In the genomic region with DNA sequence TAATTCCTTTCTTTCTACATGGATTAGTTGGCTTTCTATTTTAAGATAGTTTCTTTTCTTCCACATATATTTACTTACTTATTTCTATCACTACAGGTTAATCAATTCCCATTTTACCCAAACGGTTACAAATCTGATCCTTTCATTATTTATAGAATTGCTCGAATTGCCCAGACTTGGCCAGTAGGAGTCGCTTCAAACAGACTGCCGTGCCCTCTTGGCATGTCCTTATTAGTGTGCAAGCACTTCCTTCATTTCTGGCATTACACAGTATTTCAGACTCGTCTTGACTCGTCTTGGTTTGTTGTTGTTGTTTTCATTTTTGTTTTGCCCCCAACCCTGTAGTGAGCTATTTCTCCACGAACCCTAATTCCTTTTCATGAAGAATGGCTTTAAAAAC, we compare ENCODE assay signal across 12 cellular contexts.
DNase-seq lines count a peak whose midpoint lies in the region; ATAC-seq and TF ChIP-seq lines count a peak whose summit lies in the region.
"Had no signal": no experiment of that assay in that cellular context is flagged by ENCODE, and none has a peak within 500 bp of the region (broad histone marks: within the 10 kb centered on the region; RNA-seq: fewer than 3 reads in every experiment).

No MANE protein-coding gene starts in this region.

- TF ChIP-seq EP300 in upper lobe of left lung (IDR thresholded peaks at IDR 0.05) = no peak

- H3K79me2 ChIP-seq in mesendoderm (ENCODE audit: control insufficient read depth, insufficient read depth, low read length) = no peaks in the 10 kb centered on the region

- no peaks in the 10 kb centered on the region for H3K4me1 ChIP-seq in mesendoderm (ENCODE audit: control insufficient read depth, low read depth, low read length)
- H3K4me1 ChIP-seq in upper lobe of left lung = no peaks in the 10 kb centered on the region

- no peak overlapping the region for H3K56ac ChIP-seq in mesendoderm (ENCODE audit: low read length)

- H3K27ac ChIP-seq in mesendoderm (ENCODE audit: low read depth, low read length) = no peak overlapping the region
- no peak overlapping the region for H3K27ac ChIP-seq in upper lobe of left lung
- H3K27ac ChIP-seq: coronary artery, thoracic aorta had no signal

- peaks cover 5% of the 10 kb centered on the region for H3K4me1 Mint-ChIP-seq in WTC11

- no peaks in the 10 kb centered on the region for H3K79me1 ChIP-seq in mesendoderm (ENCODE audit: low read length)

- H3K9me3 ChIP-seq in upper lobe of left lung = no peaks in the 10 kb centered on the region
- H3K9me3 ChIP-seq: thoracic aorta had no signal

- no peak overlapping the region for H3K4ac ChIP-seq in mesendoderm (ENCODE audit: low read depth, low read length)

- H3K27ac Mint-ChIP-seq in WTC11 = no peak overlapping the region

- H3K4me3 Mint-ChIP-seq in WTC11 = no peak overlapping the region
- H3K4me3 Mint-ChIP-seq: naive B cell had no signal

- H4K8ac ChIP-seq in mesendoderm (ENCODE audit: low read depth, low read length) = no peak overlapping the region

- no peaks in the 10 kb centered on the region for H3K36me3 ChIP-seq in mesendoderm (ENCODE audit: control insufficient read depth, insufficient read depth, low read length)
- H3K36me3 ChIP-seq in upper lobe of left lung = no peaks in the 10 kb centered on the region
- H3K36me3 ChIP-seq: thoracic aorta had no signal

- H3K27me3 ChIP-seq in mesendoderm (ENCODE audit: insufficient read depth, low read length, poor library complexity) (no peaks in the 10 kb centered on the region), upper lobe of left lung (no peaks in the 10 kb centered on the region)

- no peaks in the 10 kb centered on the region for H3K27me3 Mint-ChIP-seq in WTC11 (ENCODE audit: low read depth)
- H3K27me3 Mint-ChIP-seq: naive B cell had no signal

- DNase-seq in DMS 273 (lab: John Stamatoyannopoulos, UW; ENCODE audit: unreplicated experiment) (peak; percentile 22), DMS 273 treated with DMSO at 0.1 percent for 48 hours (lab: John Stamatoyannopoulos, UW) (no peak), LNCaP clone FGC (ENCODE audit: low read depth) (peak; percentile 22), WTC11 (ENCODE audit: low spot score) (peak; percentile 23), mesendoderm (peak; percentile 23), upper lobe of left lung (no peak)
- DNase-seq: hypothalamus, naive B cell had no signal

- no peaks in the 10 kb centered on the region; the same call in 1 of the 2 replicates for H3K9me3 Mint-ChIP-seq in WTC11

- TF ChIP-seq POLR2A in upper lobe of left lung (IDR thresholded peaks at IDR 0.05) = no peak

- no peak overlapping the region for H2BK15ac ChIP-seq in mesendoderm (replicated peaks; ENCODE audit: low read depth)

- H4K5ac ChIP-seq in mesendoderm (ENCODE audit: low read length) = no peak overlapping the region

- 100% methylated on average over 1 of the region's 7 CpGs for WGBS in mesendoderm (ENCODE audit: extremely low coverage, insufficient coverage, low lambda C conversion rate)
- WGBS in upper lobe of left lung, 2 donors = 78 to 90% methylated on average over 7 of the region's 7 CpGs

- POLR2A ChIA-PET in WTC11 (lab: Charles Lee) = no interaction called here

- peak; percentile 74 for ATAC-seq in WTC11
- no peak for ATAC-seq in GM21526 (IDR thresholded peaks at IDR 0.05; ENCODE audit: low FRiP score, unreplicated experiment)
- ATAC-seq in HG03439 (IDR thresholded peaks at IDR 0.05; ENCODE audit: unreplicated experiment) = no peak
- no peak for ATAC-seq in upper lobe of left lung (ENCODE audit: low FRiP score in 2 of 2)

- no peak overlapping the region for H3K23ac ChIP-seq in mesendoderm (ENCODE audit: low read length)

- H3K36me3 Mint-ChIP-seq in WTC11 = no peaks in the 10 kb centered on the region

- H2BK5ac ChIP-seq in mesendoderm (ENCODE audit: low read length) = no peak overlapping the region

- H3K4me3 ChIP-seq in LNCaP clone FGC (ENCODE audit: low read depth, low read length) (no peak overlapping the region), mesendoderm (ENCODE audit: low read length) (no peak overlapping the region), upper lobe of left lung (no peak overlapping the region)
- H3K4me3 ChIP-seq: coronary artery, thoracic aorta had no signal

- TF ChIP-seq CTCF in LNCaP clone FGC (IDR thresholded peaks at IDR 0.05; ENCODE audit: control insufficient read depth, extremely low read depth, insufficient read depth) (peak; percentile 50), WTC11 (IDR thresholded peaks at IDR 0.05) (0 out of 2 replicates have a peak, but pooled peaks have one; percentile 20), upper lobe of left lung (IDR thresholded peaks at IDR 0.05) (no peak)

- no peak overlapping the region for H3K4me2 ChIP-seq in mesendoderm (ENCODE audit: low read length)

- H2AK5ac ChIP-seq in mesendoderm (ENCODE audit: low read length) = no peak overlapping the region

- no peak overlapping the region for H3K18ac ChIP-seq in mesendoderm (ENCODE audit: low read length)

- H2BK120ac ChIP-seq in mesendoderm (ENCODE audit: low read depth, low read length) = no peak overlapping the region

- no peak overlapping the region for H3K9ac ChIP-seq in mesendoderm (ENCODE audit: low read length)

- CTCF ChIA-PET in WTC11 (lab: Charles Lee) = no interaction called here

TF ChIP-seq in WTC11, 78 proteins besides CTCF, POLR2A, EP300 and RAD21 (continues in another document):
- TF ChIP-seq, protein P1, sequence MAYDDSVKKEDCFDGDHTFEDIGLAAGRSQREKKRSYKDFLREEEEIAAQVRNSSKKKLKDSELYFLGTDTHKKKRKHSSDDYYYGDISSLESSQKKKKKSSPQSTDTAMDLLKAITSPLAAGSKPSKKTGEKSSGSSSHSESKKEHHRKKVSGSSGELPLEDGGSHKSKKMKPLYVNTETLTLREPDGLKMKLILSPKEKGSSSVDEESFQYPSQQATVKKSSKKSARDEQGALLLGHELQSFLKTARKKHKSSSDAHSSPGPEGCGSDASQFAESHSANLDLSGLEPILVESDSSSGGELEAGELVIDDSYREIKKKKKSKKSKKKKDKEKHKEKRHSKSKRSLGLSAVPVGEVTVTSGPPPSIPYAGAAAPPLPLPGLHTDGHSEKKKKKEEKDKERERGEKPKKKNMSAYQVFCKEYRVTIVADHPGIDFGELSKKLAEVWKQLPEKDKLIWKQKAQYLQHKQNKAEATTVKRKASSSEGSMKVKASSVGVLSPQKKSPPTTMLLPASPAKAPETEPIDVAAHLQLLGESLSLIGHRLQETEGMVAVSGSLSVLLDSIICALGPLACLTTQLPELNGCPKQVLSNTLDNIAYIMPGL (CRISPR knock-in tag; IDR thresholded peaks at IDR 0.05) = no peak
- no peak for TF ChIP-seq OVOL2 (CRISPR knock-in tag; IDR thresholded peaks at IDR 0.05; ENCODE audit: borderline replicate concordance)
- TF ChIP-seq, protein P2, sequence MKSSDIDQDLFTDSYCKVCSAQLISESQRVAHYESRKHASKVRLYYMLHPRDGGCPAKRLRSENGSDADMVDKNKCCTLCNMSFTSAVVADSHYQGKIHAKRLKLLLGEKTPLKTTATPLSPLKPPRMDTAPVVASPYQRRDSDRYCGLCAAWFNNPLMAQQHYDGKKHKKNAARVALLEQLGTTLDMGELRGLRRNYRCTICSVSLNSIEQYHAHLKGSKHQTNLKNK (CRISPR knock-in tag; IDR thresholded peaks at IDR 0.05) = no peak
- TF ChIP-seq, protein P3, sequence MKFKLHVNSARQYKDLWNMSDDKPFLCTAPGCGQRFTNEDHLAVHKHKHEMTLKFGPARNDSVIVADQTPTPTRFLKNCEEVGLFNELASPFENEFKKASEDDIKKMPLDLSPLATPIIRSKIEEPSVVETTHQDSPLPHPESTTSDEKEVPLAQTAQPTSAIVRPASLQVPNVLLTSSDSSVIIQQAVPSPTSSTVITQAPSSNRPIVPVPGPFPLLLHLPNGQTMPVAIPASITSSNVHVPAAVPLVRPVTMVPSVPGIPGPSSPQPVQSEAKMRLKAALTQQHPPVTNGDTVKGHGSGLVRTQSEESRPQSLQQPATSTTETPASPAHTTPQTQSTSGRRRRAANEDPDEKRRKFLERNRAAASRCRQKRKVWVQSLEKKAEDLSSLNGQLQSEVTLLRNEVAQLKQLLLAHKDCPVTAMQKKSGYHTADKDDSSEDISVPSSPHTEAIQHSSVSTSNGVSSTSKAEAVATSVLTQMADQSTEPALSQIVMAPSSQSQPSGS (CRISPR knock-in tag; IDR thresholded peaks at IDR 0.05; ENCODE audit: borderline replicate concordance, low read depth) = no peak
- TF ChIP-seq, protein P4, sequence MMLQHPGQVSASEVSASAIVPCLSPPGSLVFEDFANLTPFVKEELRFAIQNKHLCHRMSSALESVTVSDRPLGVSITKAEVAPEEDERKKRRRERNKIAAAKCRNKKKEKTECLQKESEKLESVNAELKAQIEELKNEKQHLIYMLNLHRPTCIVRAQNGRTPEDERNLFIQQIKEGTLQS (CRISPR knock-in tag; conservative IDR thresholded peaks at IDR 0.05) = no peak
- TF ChIP-seq, protein P5, sequence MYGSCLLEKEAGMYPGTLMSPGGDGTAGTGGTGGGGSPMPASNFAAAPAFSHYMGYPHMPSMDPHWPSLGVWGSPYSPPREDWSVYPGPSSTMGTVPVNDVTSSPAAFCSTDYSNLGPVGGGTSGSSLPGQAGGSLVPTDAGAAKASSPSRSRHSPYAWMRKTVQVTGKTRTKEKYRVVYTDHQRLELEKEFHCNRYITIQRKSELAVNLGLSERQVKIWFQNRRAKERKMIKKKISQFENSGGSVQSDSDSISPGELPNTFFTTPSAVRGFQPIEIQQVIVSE (CRISPR knock-in tag; IDR thresholded peaks at IDR 0.05; ENCODE audit: borderline replicate concordance) = no peak
- TF ChIP-seq, protein P6, sequence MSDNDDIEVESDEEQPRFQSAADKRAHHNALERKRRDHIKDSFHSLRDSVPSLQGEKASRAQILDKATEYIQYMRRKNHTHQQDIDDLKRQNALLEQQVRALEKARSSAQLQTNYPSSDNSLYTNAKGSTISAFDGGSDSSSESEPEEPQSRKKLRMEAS (CRISPR knock-in tag; IDR thresholded peaks at IDR 0.05) = no peak

Comparison
In these comparisons a context has a peak if more than half of its experiments do, and no peak if none do; other contexts are left out.
1. DNase-seq: peak in DMS 273 (single experiment), LNCaP clone FGC (single experiment), WTC11 (single experiment) and mesendoderm (single experiment); none in DMS 273 treated with DMSO at 0.1 percent for 48 hours (single experiment) and upper lobe of left lung (0 of 2).
2. CTCF ChIP-seq: peak in LNCaP clone FGC (single experiment) and WTC11 (single experiment); none in upper lobe of left lung (0 of 6).